In the genomic region with DNA sequence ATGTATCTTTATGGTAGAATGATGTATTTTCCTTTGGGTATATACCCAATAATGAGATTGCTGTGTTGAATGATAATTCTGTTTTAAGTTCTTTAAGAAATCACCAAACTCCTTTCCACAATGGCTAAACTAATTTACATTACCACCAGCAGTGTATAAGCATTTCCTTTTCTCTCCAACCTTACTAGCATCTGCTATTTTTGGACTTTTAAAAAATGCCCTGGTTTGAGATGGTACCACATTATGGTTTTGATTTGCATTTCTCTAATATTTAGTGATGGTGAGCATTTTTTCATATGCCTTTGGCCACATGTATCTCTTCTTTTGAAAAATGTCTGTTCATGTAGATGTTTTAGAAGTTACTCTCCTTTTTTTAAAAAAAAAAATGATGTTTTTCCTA, we compare ENCODE assay signal across 18 cellular contexts.
DNase-seq lines count a peak whose midpoint lies in the region; ATAC-seq, FAIRE-seq and TF ChIP-seq lines count a peak whose summit lies in the region.
"Had no signal": no experiment of that assay in that cellular context is flagged by ENCODE, and none has a peak within 500 bp of the region (broad histone marks: within the 10 kb centered on the region; RNA-seq: fewer than 3 reads in every experiment).

No MANE protein-coding gene starts in this region.

- CTCF ChIA-PET in HEK293T (lab: Yijun Ruan, JAX): no interaction called here

- no peak for FAIRE-seq in small intestine (lab: Jason Lieb, UNC)
- FAIRE-seq: A204.1, GM12878, GM19239, K562 had no signal

- H3K27me3 ChIP-seq in small intestine (ENCODE audit: control insufficient read depth in 2 of 2, insufficient read depth in 2 of 2, low read length in 2 of 2): no peaks in the 10 kb centered on the region

- intact Hi-C loops in posterior cingulate gyrus (cut with DNase I): no loop called here

- no peak for DNase-seq in HEK293T (ENCODE audit: extremely low spot score)
- no peak for DNase-seq in posterior cingulate gyrus
- no peak for DNase-seq in globus pallidus (ENCODE audit: low spot score)
- DNase-seq in small intestine: no peak
- DNase-seq: C1 segment of cervical spinal cord; Calu3; CD4-positive, alpha-beta T cell; DMS 273 treated with DMSO at 0.1 percent for 48 hours; H7; Karpas-422 had no signal

- H3K4me1 ChIP-seq in small intestine (ENCODE audit: control insufficient read depth in 2 of 2, insufficient read depth in 1 of 2, low read depth in 1 of 2, low read length in 1 of 2): no peaks in the 10 kb centered on the region

- peak; percentile 66 for ATAC-seq in GM18861 (IDR thresholded peaks at IDR 0.05; ENCODE audit: unreplicated experiment)
- ATAC-seq in GM18909 (IDR thresholded peaks at IDR 0.05; ENCODE audit: poor library complexity, unreplicated experiment): peak; percentile 58
- ATAC-seq in HG02981 (IDR thresholded peaks at IDR 0.05; ENCODE audit: unreplicated experiment): peak; percentile 67
- ATAC-seq: GM12878, GM23338, K562 had no signal

- no peak overlapping the region for H3K27ac ChIP-seq in small intestine (ENCODE audit: low read depth in 1 of 2, low read length in 1 of 2)

- H3K36me3 ChIP-seq in small intestine (ENCODE audit: control insufficient read depth in 2 of 2, insufficient read depth in 2 of 2, low read length in 2 of 2): no peaks in the 10 kb centered on the region

- H3K9me3 ChIP-seq in small intestine (ENCODE audit: control insufficient read depth, low read depth): no peaks in the 10 kb centered on the region

- no peak overlapping the region for H3K4me3 ChIP-seq in small intestine (ENCODE audit: low read depth in 1 of 2, low read length in 2 of 2)
- H3K4me3 ChIP-seq: GM12878, GM23338, K562 had no signal

- POLR2A ChIA-PET in HEK293T (lab: Yijun Ruan, JAX): no interaction called here

TF ChIP-seq in HEK293T, 16 proteins besides CTCF, POLR2A, EP300 and RAD21:
- no peak for TF ChIP-seq SP1 (IDR thresholded peaks at IDR 0.05)
- no peak for TF ChIP-seq LEF1 (IDR thresholded peaks at IDR 0.05; ENCODE audit: borderline replicate concordance)
- TF ChIP-seq SUZ12 (IDR thresholded peaks at IDR 0.05): no peak
- no peak for TF ChIP-seq HDGF (IDR thresholded peaks at IDR 0.05; ENCODE audit: borderline replicate concordance)
- no peak for TF ChIP-seq FOXA1 (IDR thresholded peaks at IDR 0.05)
- TF ChIP-seq ELF4 (IDR thresholded peaks at IDR 0.05): no peak
- no peak for TF ChIP-seq TARDBP (IDR thresholded peaks at IDR 0.05)
- TF ChIP-seq BHLHE40 (IDR thresholded peaks at IDR 0.05; ENCODE audit: borderline replicate concordance): no peak
- TF ChIP-seq, protein P1, sequence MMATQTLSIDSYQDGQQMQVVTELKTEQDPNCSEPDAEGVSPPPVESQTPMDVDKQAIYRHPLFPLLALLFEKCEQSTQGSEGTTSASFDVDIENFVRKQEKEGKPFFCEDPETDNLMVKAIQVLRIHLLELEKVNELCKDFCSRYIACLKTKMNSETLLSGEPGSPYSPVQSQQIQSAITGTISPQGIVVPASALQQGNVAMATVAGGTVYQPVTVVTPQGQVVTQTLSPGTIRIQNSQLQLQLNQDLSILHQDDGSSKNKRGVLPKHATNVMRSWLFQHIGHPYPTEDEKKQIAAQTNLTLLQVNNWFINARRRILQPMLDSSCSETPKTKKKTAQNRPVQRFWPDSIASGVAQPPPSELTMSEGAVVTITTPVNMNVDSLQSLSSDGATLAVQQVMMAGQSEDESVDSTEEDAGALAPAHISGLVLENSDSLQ (IDR thresholded peaks at IDR 0.05): no peak
- TF ChIP-seq NFRKB (IDR thresholded peaks at IDR 0.05): no peak
- TF ChIP-seq FOXM1 (IDR thresholded peaks at IDR 0.05; ENCODE audit: borderline replicate concordance): no peak
- TF ChIP-seq ZNF384 (IDR thresholded peaks at IDR 0.05): no peak
- TF ChIP-seq FOXK2 (IDR thresholded peaks at IDR 0.05): no peak
- no peak for TF ChIP-seq CTBP1 (IDR thresholded peaks at IDR 0.05; ENCODE audit: borderline replicate concordance)
- TF ChIP-seq L3MBTL2 (conservative IDR thresholded peaks at IDR 0.05): no peak
- no peak for TF ChIP-seq ARNT (IDR thresholded peaks at IDR 0.05)
